8 cellular contexts compared by ENCODE assay signal in the genomic region with DNA sequence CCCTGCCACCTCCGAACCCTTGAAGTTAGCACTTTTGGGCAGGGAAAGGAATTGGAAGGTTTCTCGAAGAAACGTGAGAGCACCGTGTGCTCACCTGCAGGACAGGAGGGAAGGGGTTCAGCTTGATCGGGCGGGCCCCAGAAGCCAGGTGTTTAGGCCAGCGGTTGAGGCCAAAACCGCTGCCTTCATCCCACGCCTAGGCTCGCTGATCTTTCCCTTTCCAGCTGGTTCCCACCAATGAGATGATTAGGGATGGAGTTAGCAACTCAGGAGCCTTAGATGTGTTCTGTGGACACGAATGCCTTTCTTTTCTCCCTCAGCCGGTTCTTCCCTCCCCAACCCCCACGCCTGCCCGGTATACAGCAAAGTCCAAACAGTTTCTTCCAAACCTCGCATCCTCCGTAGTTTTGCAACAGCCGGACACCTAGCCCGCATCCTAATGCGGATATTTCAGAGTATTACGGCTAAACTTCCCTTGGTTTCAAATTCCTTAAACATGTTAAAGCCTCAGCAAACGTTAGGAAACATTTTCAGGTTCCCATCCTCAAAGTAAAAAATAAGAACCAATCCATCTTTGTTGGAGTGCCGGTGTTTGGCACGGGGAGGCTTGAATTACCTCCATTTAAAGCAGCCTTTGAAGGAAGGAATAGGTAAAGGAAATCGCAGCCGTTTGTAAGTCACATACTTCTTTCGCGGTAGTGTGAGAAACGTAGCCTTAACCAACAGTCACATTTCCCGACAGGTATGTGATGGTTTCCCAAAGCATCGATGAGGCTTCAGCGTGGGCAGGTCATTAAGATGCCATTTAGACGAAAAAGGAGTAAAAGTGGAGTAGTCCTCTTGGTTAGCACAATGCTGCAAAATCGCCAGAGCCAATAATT.
A peak's percentile ranks its signal among the peaks of the same experiment; 100 is the strongest.
DNase-seq lines count a peak whose midpoint lies in the region; ATAC-seq, FAIRE-seq and TF ChIP-seq lines count a peak whose summit lies in the region.

No MANE protein-coding gene starts in this region.

- H3K27ac ChIP-seq in iPS-18a (ENCODE audit: low read length) (no peak overlapping the region), skin epidermis (peak overlapping the region; percentile 68 to 98 (median 90))

- H3K4me3 ChIP-seq in iPS-18a (ENCODE audit: low read length) (peak overlapping the region; percentile 64), skin epidermis (peak overlapping the region; percentile 74 to 92 (median 88))

- no peak overlapping the region for H3K9ac ChIP-seq in iPS-18a (ENCODE audit: low read length)

- TF ChIP-seq CTCF in D721Med (IDR thresholded peaks at IDR 0.05; ENCODE audit: insufficient read depth, missing control alignments): no peak

- DNase-seq in AG20443 (ENCODE audit: low spot score) (peak; percentile 43), NCI-H2227 treated with DMSO at 0.1 percent for 48 hours (lab: John Stamatoyannopoulos, UW) (peak; percentile 66), amniotic stem cell (lab: John Stamatoyannopoulos, UW) (peak; percentile 20), D721Med (ENCODE audit: insufficient read length, low spot score) (no peak)

- H3K4me1 ChIP-seq in iPS-18a (ENCODE audit: control insufficient read depth, low read depth, low read length): peaks cover 11% of the 10 kb centered on the region

- H3K9me3 ChIP-seq in iPS-18a (ENCODE audit: control insufficient read depth, low read depth, low read length): no peaks in the 10 kb centered on the region

- ATAC-seq in GM19395 (IDR thresholded peaks at IDR 0.05; ENCODE audit: unreplicated experiment) (peak; percentile 19), GM18519 (IDR thresholded peaks at IDR 0.05; ENCODE audit: low FRiP score, unreplicated experiment) (no peak)

- H3K27me3 ChIP-seq in iPS-18a (ENCODE audit: control insufficient read depth, insufficient read depth, low read length): peaks cover 55% of the 10 kb centered on the region

- no peaks in the 10 kb centered on the region for H3K36me3 ChIP-seq in iPS-18a (ENCODE audit: control insufficient read depth, low read depth, low read length)

- no peak for FAIRE-seq in D721Med (lab: Jason Lieb, UNC)
